13 cellular contexts compared by ENCODE assay signal in the genomic region with DNA sequence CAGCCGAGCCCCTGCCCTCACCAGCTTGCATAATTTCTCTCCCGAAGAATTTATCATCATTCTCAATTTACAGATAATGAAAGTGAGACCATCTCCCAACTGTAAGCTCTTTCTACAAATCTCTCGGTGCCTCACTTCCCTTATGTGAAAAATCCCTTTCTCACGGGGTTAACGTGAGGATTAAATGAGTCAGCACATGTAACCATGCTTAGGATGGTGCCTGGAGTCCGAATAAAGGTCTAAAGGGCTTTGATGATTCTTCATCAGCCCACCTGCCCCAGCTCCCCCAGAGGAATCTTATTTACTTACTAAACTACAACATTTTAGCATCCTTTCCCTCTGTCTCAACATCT.
DNase-seq lines count a peak whose midpoint lies in the region; ATAC-seq and TF ChIP-seq lines count a peak whose summit lies in the region.
"Had no signal": no experiment of that assay in that cellular context is flagged by ENCODE, and none has a peak within 500 bp of the region (broad histone marks: within the 10 kb centered on the region; RNA-seq: fewer than 3 reads in every experiment).

No MANE protein-coding gene starts in this region.

- no peak for ATAC-seq in GM18511 (IDR thresholded peaks at IDR 0.05; ENCODE audit: unreplicated experiment)
- ATAC-seq in GM19023 (IDR thresholded peaks at IDR 0.05; ENCODE audit: unreplicated experiment) = no peak

- peak; percentile 56 for DNase-seq in NCI-H82 (lab: John Stamatoyannopoulos, UW)
- no peak for DNase-seq in NCI-H82 treated with DMSO at 0.1 percent for 48 hours (lab: John Stamatoyannopoulos, UW; ENCODE audit: unreplicated experiment)
- peak; percentile 75 for DNase-seq in GM20000 (ENCODE audit: low spot score)
- DNase-seq in OCI-M1 (lab: John Stamatoyannopoulos, UW) = peak; percentile 75
- DNase-seq in iris pigment epithelial cell (ENCODE audit: low read depth) = peak; percentile 28
- DNase-seq in NCI-H2107 treated with DMSO at 0.1 percent for 48 hours (lab: John Stamatoyannopoulos, UW; ENCODE audit: unreplicated experiment) = no peak
- DNase-seq: 8988T; central memory CD4-positive, alpha-beta T cell; KG1; nucleus accumbens; SIG-M5 had no signal

- TF ChIP-seq CTCF in GM20000 (IDR thresholded peaks at IDR 0.05; ENCODE audit: extremely low read depth, missing control alignments) = no peak

Comparison
In these comparisons a context has a peak if more than half of its experiments do, and no peak if none do; other contexts are left out.
1. DNase-seq: peak in NCI-H82 (single experiment), GM20000 (single experiment), OCI-M1 (single experiment) and iris pigment epithelial cell (single experiment); none in NCI-H82 treated with DMSO at 0.1 percent for 48 hours (single experiment) and NCI-H2107 treated with DMSO at 0.1 percent for 48 hours (single experiment).